Comparison of ENCODE assay signal across 9 cellular contexts in the genomic region with DNA sequence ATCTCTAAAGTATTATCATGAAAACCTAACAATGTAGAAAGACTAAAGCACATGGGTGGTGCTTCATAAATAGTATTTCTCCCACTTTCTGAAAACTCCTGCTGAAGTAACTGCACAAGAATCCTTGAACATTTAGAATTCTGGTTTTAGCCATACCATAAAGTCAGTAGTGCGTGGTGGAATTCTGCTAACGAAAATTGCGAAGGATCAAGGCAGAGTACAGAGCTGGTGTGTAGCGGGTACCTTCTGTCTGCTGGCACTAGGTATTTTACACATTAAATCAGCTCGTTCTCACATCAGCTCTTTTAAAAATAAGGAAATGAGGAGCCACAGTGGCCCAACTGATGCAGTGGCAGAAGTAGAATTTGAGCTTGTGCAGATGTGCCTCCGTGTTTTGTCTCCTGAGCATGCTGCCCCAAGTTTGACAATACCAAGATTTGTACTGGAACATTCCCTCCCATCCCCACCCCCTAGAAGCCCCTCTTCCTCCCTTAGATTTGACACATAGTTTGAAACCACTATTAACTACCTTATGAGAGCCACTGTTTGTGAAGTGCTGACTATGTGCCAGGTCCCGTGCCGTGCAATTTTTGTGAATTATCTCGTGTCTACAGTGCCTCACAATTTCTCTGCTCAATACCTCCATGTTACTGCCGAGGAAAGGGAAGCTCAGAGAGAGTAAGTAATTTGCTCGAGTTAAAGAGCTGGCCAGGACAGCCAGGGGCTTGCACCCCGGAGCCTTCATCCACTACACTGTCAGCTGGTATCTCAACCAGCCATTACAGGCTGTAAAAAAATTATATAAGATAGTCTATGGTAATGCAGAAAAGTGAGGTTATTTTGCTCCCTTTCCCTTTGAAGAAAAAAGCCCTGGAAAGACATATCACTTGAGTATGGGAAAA.
DNase-seq lines count a peak whose midpoint lies in the region; ATAC-seq and TF ChIP-seq lines count a peak whose summit lies in the region.
"Had no signal": no experiment of that assay in that cellular context is flagged by ENCODE, and none has a peak within 500 bp of the region (broad histone marks: within the 10 kb centered on the region; RNA-seq: fewer than 3 reads in every experiment).

No MANE protein-coding gene starts in this region.

- CTCF ChIA-PET in MCF 10A (lab: Yijun Ruan, JAX) = interaction anchor here (0.6 to 2.2 kb wide), 8 partner anchors 17 to 312 kb away, joined by 3 to 13 read pairs (median 4); no protein-coding TSS in a partner anchor

- H3K4me3 Mint-ChIP-seq in MCF 10A (ENCODE audit: unreplicated experiment) = peak overlapping the region; percentile 68

- peak overlapping the region; percentile 54 for H3K27ac Mint-ChIP-seq in MCF 10A (ENCODE audit: low read depth, unreplicated experiment)
- H3K27ac Mint-ChIP-seq: stimulated activated naive CD8-positive, alpha-beta T cell treated with anti-CD3 and anti-CD28 coated beads, Interleukin-15, Interleukin-2, amounts not matched to agents 100 ng/mL and 50 ng/mL, for 24 hours had no signal

- BruUV-seq in MCF 10A (replicated peaks; lab: Mats Ljungman, UMichigan) = no TSS peak

- H3K4me1 Mint-ChIP-seq in MCF 10A (ENCODE audit: insufficient read depth, unreplicated experiment) = peaks cover 59% of the 10 kb centered on the region

- intact Hi-C loops in MCF 10A (cut with micrococcal nuclease) = loop anchor here (5.0 kb wide), 2 partner anchors 47 to 63 kb away; no protein-coding TSS in a partner anchor

- POLR2A ChIA-PET in MCF 10A (lab: Yijun Ruan, JAX) = interaction anchor here (0.8 to 2.9 kb wide), 12 partner anchors 11 to 208 kb away, joined by 3 to 16 read pairs (median 5); no protein-coding TSS in a partner anchor

- no peak for DNase-seq in MCF 10A (ENCODE audit: unreplicated experiment)
- peak; percentile 72 for DNase-seq in renal cortical epithelial cell (ENCODE audit: low read depth)
- no peak for DNase-seq in foreskin melanocyte
- no peak for DNase-seq in NCI-H1417 treated with DMSO at 0.1 percent for 48 hours (lab: John Stamatoyannopoulos, UW)
- DNase-seq in activated CD4-positive, alpha-beta T cell treated with anti-CD3 and anti-CD28 coated beads for 1 hour = no peak
- no peak for DNase-seq in GOT3 (lab: John Stamatoyannopoulos, UW)

- ATAC-seq in GM18520 (IDR thresholded peaks at IDR 0.05; ENCODE audit: unreplicated experiment) (peak; percentile 13), HG03060 (IDR thresholded peaks at IDR 0.05; ENCODE audit: low read depth, unreplicated experiment) (peak; percentile 5)

- TF ChIP-seq CTCF in MCF 10A (IDR thresholded peaks at IDR 0.05; ENCODE audit: unreplicated experiment) = no peak

- H3K27me3 Mint-ChIP-seq in MCF 10A (ENCODE audit: insufficient read depth, unreplicated experiment) = no peaks in the 10 kb centered on the region

- H3K9me3 Mint-ChIP-seq in MCF 10A (ENCODE audit: unreplicated experiment) = no peaks in the 10 kb centered on the region
- H3K9me3 Mint-ChIP-seq: stimulated activated naive CD8-positive, alpha-beta T cell treated with anti-CD3 and anti-CD28 coated beads, Interleukin-15, Interleukin-2, amounts not matched to agents 100 ng/mL and 50 ng/mL, for 24 hours had no signal

- H3K36me3 Mint-ChIP-seq in MCF 10A (ENCODE audit: insufficient read depth, unreplicated experiment) = peaks cover 73% of the 10 kb centered on the region
